ENCODE assay signal across 1 cellular context in the genomic region with DNA sequence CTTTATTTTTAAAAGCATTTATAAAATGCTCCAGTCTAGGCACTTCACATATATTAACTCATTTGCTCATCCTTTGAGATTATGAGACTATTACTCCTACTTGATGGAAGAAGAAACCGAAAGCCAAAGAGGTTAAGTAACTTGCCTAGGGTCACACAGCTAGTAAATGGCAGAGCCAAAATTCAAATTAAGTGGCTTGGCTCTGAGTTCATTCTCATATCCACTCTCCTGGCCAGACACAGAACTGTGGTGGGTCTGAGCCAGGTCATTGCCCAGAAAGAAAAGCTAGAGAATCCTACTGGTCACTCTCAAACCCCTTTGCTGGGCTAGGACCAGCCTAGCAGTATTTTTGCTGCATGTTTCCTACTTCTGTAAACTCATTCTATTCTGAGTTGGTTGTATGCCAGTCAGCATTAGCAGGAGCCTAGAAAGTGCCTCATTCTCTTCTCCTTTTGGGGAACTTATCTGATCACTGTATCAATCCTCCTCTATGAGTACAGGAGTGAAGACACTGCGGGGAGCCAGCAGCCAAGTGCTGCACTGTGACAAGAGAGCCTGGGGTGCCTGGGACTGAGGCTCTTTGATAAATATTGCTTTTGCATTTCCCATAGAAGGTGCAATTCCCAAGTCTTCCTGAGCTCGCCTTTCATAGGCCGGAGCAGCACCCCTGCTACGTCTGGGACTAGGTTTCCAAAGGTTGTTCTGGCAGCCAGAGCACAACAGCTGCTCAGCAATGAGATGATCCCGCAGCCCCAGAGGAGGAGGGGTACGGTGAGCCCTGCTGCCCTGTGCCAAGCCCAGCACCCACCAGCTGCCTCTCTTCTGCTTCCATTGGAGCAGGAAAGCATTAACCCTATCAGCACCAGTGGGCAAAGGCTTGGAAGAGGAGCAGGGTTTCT.
TF ChIP-seq lines count a peak whose summit lies in the region.

No MANE protein-coding gene starts in this region.

TF ChIP-seq in SK-N-SH treated with all-trans-retinoic acid at 6 μM for 48 hours, 23 proteins besides CTCF, POLR2A, EP300 and RAD21 (continued from another document):
- TF ChIP-seq, protein P1, sequence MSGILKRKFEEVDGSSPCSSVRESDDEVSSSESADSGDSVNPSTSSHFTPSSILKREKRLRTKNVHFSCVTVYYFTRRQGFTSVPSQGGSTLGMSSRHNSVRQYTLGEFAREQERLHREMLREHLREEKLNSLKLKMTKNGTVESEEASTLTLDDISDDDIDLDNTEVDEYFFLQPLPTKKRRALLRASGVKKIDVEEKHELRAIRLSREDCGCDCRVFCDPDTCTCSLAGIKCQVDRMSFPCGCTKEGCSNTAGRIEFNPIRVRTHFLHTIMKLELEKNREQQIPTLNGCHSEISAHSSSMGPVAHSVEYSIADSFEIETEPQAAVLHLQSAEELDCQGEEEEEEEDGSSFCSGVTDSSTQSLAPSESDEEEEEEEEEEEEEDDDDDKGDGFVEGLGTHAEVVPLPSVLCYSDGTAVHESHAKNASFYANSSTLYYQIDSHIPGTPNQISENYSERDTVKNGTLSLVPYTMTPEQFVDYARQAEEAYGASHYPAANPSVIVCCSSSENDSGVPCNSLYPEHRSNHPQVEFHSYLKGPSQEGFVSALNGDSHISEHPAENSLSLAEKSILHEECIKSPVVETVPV (CRISPR knock-in tag; IDR thresholded peaks at IDR 0.05), result no peak
- no peak for TF ChIP-seq PPARA (CRISPR knock-in tag; IDR thresholded peaks at IDR 0.05; ENCODE audit: borderline replicate concordance)
- TF ChIP-seq ZNF8 (CRISPR knock-in tag; IDR thresholded peaks at IDR 0.05), result no peak
- TF ChIP-seq, protein P2, sequence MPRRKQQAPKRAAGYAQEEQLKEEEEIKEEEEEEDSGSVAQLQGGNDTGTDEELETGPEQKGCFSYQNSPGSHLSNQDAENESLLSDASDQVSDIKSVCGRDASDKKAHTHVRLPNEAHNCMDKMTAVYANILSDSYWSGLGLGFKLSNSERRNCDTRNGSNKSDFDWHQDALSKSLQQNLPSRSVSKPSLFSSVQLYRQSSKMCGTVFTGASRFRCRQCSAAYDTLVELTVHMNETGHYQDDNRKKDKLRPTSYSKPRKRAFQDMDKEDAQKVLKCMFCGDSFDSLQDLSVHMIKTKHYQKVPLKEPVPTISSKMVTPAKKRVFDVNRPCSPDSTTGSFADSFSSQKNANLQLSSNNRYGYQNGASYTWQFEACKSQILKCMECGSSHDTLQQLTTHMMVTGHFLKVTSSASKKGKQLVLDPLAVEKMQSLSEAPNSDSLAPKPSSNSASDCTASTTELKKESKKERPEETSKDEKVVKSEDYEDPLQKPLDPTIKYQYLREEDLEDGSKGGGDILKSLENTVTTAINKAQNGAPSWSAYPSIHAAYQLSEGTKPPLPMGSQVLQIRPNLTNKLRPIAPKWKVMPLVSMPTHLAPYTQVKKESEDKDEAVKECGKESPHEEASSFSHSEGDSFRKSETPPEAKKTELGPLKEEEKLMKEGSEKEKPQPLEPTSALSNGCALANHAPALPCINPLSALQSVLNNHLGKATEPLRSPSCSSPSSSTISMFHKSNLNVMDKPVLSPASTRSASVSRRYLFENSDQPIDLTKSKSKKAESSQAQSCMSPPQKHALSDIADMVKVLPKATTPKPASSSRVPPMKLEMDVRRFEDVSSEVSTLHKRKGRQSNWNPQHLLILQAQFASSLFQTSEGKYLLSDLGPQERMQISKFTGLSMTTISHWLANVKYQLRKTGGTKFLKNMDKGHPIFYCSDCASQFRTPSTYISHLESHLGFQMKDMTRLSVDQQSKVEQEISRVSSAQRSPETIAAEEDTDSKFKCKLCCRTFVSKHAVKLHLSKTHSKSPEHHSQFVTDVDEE (CRISPR knock-in tag; IDR thresholded peaks at IDR 0.05), result no peak
